ENCODE assay signal across 26 cellular contexts in genomic region chr11:77909277-77909676, GRCh38.
"Had no signal": no experiment of that assay in that cellular context is flagged by ENCODE, and none has a peak within 500 bp of the region (broad histone marks: within the 10 kb centered on the region; RNA-seq: fewer than 3 reads in every experiment).

No MANE protein-coding gene starts in this region.

- DNase-seq: naive thymus-derived CD4-positive, alpha-beta T cell; natural killer cell; occipital lobe; ovary; posterior cingulate gyrus; psoas muscle; right cardiac atrium; right lobe of liver; sigmoid colon; small intestine; stimulated activated CD4-positive, alpha-beta T cell treated with anti-CD3 and anti-CD28 coated beads, Interleukin-15, amount 100 ng/mL, for 24 hours; stimulated activated CD4-positive, alpha-beta T cell treated with anti-CD3 and anti-CD28 coated beads, Interleukin-2, amount 100 ng/mL, for 24 hours; stimulated activated CD4-positive, alpha-beta T cell treated with anti-CD3 and anti-CD28 coated beads, Interleukin-2, amount 100 ng/mL, for 48 hours; stimulated activated CD4-positive, alpha-beta T cell treated with anti-CD3 and anti-CD28 coated beads, Interleukin-4, amount 100 ng/mL, for 4 hours; stimulated activated CD8-positive, alpha-beta memory T cell treated with anti-CD3 and anti-CD28 coated beads, Interleukin-4, amount 100 ng/mL, for 48 hours; stimulated activated naive CD4-positive, alpha-beta T cell treated with Interleukin-2 at 50 U/mL for 16 hours; stomach; thyroid gland; trophoblast cell; upper lobe of left lung had no signal

- H3K27me3 Mint-ChIP-seq: naive thymus-derived CD4-positive, alpha-beta T cell; progenitor cell of endocrine pancreas; stimulated activated memory B cell treated with anti-CD40 and anti-IgM and Interleukin-4, amounts not matched to agents 10 μg/mL and 1 μg/mL and 100 μg/mL, for 72 hours; stimulated activated naive CD8-positive, alpha-beta T cell treated with anti-CD3 and anti-CD28 coated beads, Interleukin-15, Interleukin-2, amounts not matched to agents 100 ng/mL and 50 ng/mL, for 24 hours had no signal

- FAIRE-seq: small intestine, urothelium cell line had no signal

- H3K36me3 Mint-ChIP-seq: natural killer cell had no signal

- H3K9me3 Mint-ChIP-seq: naive thymus-derived CD4-positive, alpha-beta T cell; natural killer cell; nephron; neural progenitor cell; stimulated activated memory B cell treated with anti-CD40 and anti-IgM and Interleukin-4, amounts not matched to agents 10 μg/mL and 1 μg/mL and 100 μg/mL, for 72 hours; stimulated activated naive CD8-positive, alpha-beta T cell treated with anti-CD3 and anti-CD28 coated beads, Interleukin-15, Interleukin-2, amounts not matched to agents 100 ng/mL and 50 ng/mL, for 24 hours had no signal

- H3K4me1 Mint-ChIP-seq: naive thymus-derived CD4-positive, alpha-beta T cell; neural progenitor cell; stimulated activated memory B cell treated with anti-CD40 and anti-IgM and Interleukin-4, amounts not matched to agents 10 μg/mL and 1 μg/mL and 100 μg/mL, for 72 hours had no signal

- H3K27ac Mint-ChIP-seq: nephron; neural progenitor cell; progenitor cell of endocrine pancreas; stimulated activated memory B cell treated with anti-CD40 and anti-IgM and Interleukin-4, amounts not matched to agents 10 μg/mL and 1 μg/mL and 100 μg/mL, for 72 hours; stimulated activated naive CD8-positive, alpha-beta T cell treated with anti-CD3 and anti-CD28 coated beads, Interleukin-15, Interleukin-2, amounts not matched to agents 100 ng/mL and 50 ng/mL, for 24 hours had no signal

- H3K4me3 Mint-ChIP-seq: naive thymus-derived CD4-positive, alpha-beta T cell; natural killer cell; nephron; neural progenitor cell; stimulated activated memory B cell treated with anti-CD40 and anti-IgM and Interleukin-4, amounts not matched to agents 10 μg/mL and 1 μg/mL and 100 μg/mL, for 72 hours; stimulated activated naive CD8-positive, alpha-beta T cell treated with anti-CD3 and anti-CD28 coated beads, Interleukin-15, Interleukin-2, amounts not matched to agents 100 ng/mL and 50 ng/mL, for 24 hours had no signal

- ATAC-seq: naive thymus-derived CD4-positive, alpha-beta T cell; natural killer cell; psoas muscle; right cardiac atrium; right lobe of liver; stimulated activated memory B cell treated with anti-CD40 and anti-IgM and Interleukin-4, amounts not matched to agents 10 μg/mL and 1 μg/mL and 100 μg/mL, for 72 hours had no signal
